In genomic region chr13:71801781-71802180, GRCh38 we compare ENCODE assay signal across 18 cellular contexts.
DNase-seq lines count a peak whose midpoint lies in the region; ATAC-seq lines count a peak whose summit lies in the region.
"Had no signal": no experiment of that assay in that cellular context is flagged by ENCODE, and none has a peak within 500 bp of the region (broad histone marks: within the 10 kb centered on the region; RNA-seq: fewer than 3 reads in every experiment).

No MANE protein-coding gene starts in this region.

- H3K4me3 ChIP-seq in neuronal stem cell (ENCODE audit: low read length in 2 of 2) = no peak overlapping the region
- H3K4me3 ChIP-seq: testis had no signal

- no peak overlapping the region for H2BK12ac ChIP-seq in neuronal stem cell (ENCODE audit: low read length)

- no peaks in the 10 kb centered on the region for H3K9me3 Mint-ChIP-seq in naive thymus-derived CD8-positive, alpha-beta T cell

- H3K36me3 ChIP-seq in neuronal stem cell (replicated peaks in 1 of 2; ENCODE audit: control insufficient read depth in 2 of 2, insufficient read depth in 2 of 2, low read length in 2 of 2) = no peaks in the 10 kb centered on the region

- H3K23ac ChIP-seq in neuronal stem cell (ENCODE audit: low read depth, low read length, poor library complexity) = no peak overlapping the region

- POLR2A ChIA-PET in naive thymus-derived CD8-positive, alpha-beta T cell (lab: Charles Lee) = interaction anchor here (0.7 kb wide), 1 partner anchor 11 kb away, joined by 4 read pairs; no protein-coding TSS in a partner anchor

- H3K27me3 ChIP-seq in neuronal stem cell (ENCODE audit: control insufficient read depth in 3 of 3, insufficient read depth in 3 of 3, low read depth in 1 of 3, low read length in 3 of 3) = no peaks in the 10 kb centered on the region
- H3K27me3 ChIP-seq: testis had no signal

- no peak overlapping the region for H3K18ac ChIP-seq in neuronal stem cell (ENCODE audit: low read length)

- H3K4me1 ChIP-seq in neuronal stem cell (ENCODE audit: control insufficient read depth in 2 of 2, insufficient read depth in 1 of 2, low read depth in 1 of 2, low read length in 2 of 2) = peaks cover 5% of the 10 kb centered on the region in 2 donors
- H3K4me1 ChIP-seq: testis had no signal

- no peak overlapping the region for H4K8ac ChIP-seq in neuronal stem cell (ENCODE audit: low read depth, low read length)

- H3K14ac ChIP-seq in neuronal stem cell (ENCODE audit: low read length) = no peak overlapping the region

- H4K91ac ChIP-seq in neuronal stem cell (ENCODE audit: low read depth, low read length, poor library complexity) = no peak overlapping the region

- no peak for ATAC-seq in naive thymus-derived CD8-positive, alpha-beta T cell
- no peak for ATAC-seq in GM21576 (IDR thresholded peaks at IDR 0.05; ENCODE audit: unreplicated experiment)
- ATAC-seq: HepG2 had no signal

- DNase-seq in GF-D8 (lab: John Stamatoyannopoulos, UW) (peak; percentile 20), NCI-H146 (lab: John Stamatoyannopoulos, UW) (peak; percentile 71), SK-N-DZ (ENCODE audit: low spot score) (peak; percentile 92), neuronal stem cell (ENCODE audit: low spot score) (peak; percentile 49), HK-2 (ENCODE audit: unreplicated experiment) (no peak)
- DNase-seq in naive thymus-derived CD8-positive, alpha-beta T cell = no peak
- no peak for DNase-seq in activated CD4-positive, alpha-beta T cell treated with anti-CD3 and anti-CD28 coated beads for 48 hours
- DNase-seq: activated effector memory CD4-positive, alpha-beta T cell treated with Interleukin-2 at 50 U/mL for 16 hours; AML-193; HFFc6; NCI-H526 treated with DMSO at 0.1 percent for 48 hours; occipital lobe; RPMI8226; stimulated activated CD4-positive, alpha-beta T cell treated with anti-CD3 and anti-CD28 coated beads, Interleukin-4, amount 100 ng/mL, for 1 hour; stimulated activated CD8-positive, alpha-beta memory T cell treated with anti-CD3 and anti-CD28 coated beads, Interleukin-4, amount 100 ng/mL, for 48 hours; testis had no signal

- H3K4ac ChIP-seq in neuronal stem cell (ENCODE audit: low read length) = no peak overlapping the region

- H3K79me1 ChIP-seq in neuronal stem cell (ENCODE audit: low read depth, low read length) = no peaks in the 10 kb centered on the region

- no peaks in the 10 kb centered on the region for H3K9me3 ChIP-seq in neuronal stem cell (replicated peaks in 1 of 2; ENCODE audit: control insufficient read depth in 2 of 2, insufficient read depth in 1 of 2, low read depth in 1 of 2, low read length in 2 of 2)
- H3K9me3 ChIP-seq: testis had no signal

- peak overlapping the region; percentile 73 for H3K27ac ChIP-seq in neuronal stem cell (replicated peaks; ENCODE audit: low read length)
- H3K27ac ChIP-seq: testis had no signal

- H3K4me3 Mint-ChIP-seq in naive thymus-derived CD8-positive, alpha-beta T cell = no peak overlapping the region
- H3K4me3 Mint-ChIP-seq: HFFc6 had no signal

- no peak overlapping the region for H3K9ac ChIP-seq in neuronal stem cell (ENCODE audit: low read depth, low read length, poor library complexity)

- no peak overlapping the region for H2BK15ac ChIP-seq in neuronal stem cell (ENCODE audit: low read length)

- no peaks in the 10 kb centered on the region for H3K36me3 Mint-ChIP-seq in naive thymus-derived CD8-positive, alpha-beta T cell

- H2AFZ ChIP-seq in neuronal stem cell (ENCODE audit: low read length) = no peak overlapping the region

- no peak overlapping the region for H2BK120ac ChIP-seq in neuronal stem cell (ENCODE audit: low read depth, low read length)

- H3K27me3 Mint-ChIP-seq in naive thymus-derived CD8-positive, alpha-beta T cell = no peaks in the 10 kb centered on the region

- H3K4me1 Mint-ChIP-seq in naive thymus-derived CD8-positive, alpha-beta T cell = no peaks in the 10 kb centered on the region

- H3K27ac Mint-ChIP-seq in naive thymus-derived CD8-positive, alpha-beta T cell = no peak overlapping the region
- H3K27ac Mint-ChIP-seq: HFFc6 had no signal

- no CpG with 5 or more reads among the region's 2 CpGs for WGBS in neuronal stem cell (ENCODE audit: extremely low coverage in 2 of 2, insufficient read length in 2 of 2, insufficient replicate concordance in 1 of 2), 2 donors

- H2BK5ac ChIP-seq in neuronal stem cell (ENCODE audit: low read length) = no peak overlapping the region

- no peak overlapping the region for H3K4me2 ChIP-seq in neuronal stem cell (ENCODE audit: insufficient read depth, low read length, poor library complexity, severe bottlenecking)

- H2AK5ac ChIP-seq in neuronal stem cell (ENCODE audit: low read depth, low read length) = no peak overlapping the region

Comparison
In these comparisons a context has a peak if more than half of its experiments do, and no peak if none do; other contexts are left out.
1. DNase-seq: peak in GF-D8 (single experiment), NCI-H146 (single experiment), SK-N-DZ (single experiment) and neuronal stem cell (single experiment); none in naive thymus-derived CD8-positive, alpha-beta T cell (0 of 10), HK-2 (single experiment) and activated CD4-positive, alpha-beta T cell treated with anti-CD3 and anti-CD28 coated beads for 48 hours (single experiment).